ENCODE assay signal across 18 cellular contexts in the genomic region with DNA sequence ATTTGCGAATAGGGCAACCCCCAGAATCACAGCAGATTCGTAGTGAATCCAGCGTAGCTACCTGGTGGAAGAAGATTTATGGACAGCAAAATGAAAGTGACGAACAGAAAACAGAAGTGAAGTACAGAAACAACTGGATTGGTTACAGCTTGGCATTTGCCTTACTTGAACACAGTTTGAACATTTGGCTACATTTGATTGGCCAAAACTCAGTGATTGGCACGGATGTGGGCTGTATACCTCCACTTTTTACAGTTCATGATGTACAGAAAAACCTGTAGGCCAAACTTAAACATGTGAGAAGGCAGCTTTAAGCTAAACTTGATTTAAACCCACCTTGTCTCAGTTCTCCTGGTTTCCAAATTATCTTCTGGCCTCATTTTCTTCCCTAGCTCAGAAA. TPM values are rescaled to one million over a fixed set of nuclear protein-coding genes. Genes with fewer than 3 reads are reported as not detected.
A peak's percentile ranks its signal among the peaks of the same experiment; 100 is the strongest.
DNase-seq lines count a peak whose midpoint lies in the region; TF ChIP-seq lines count a peak whose summit lies in the region.
"Had no signal": no experiment of that assay in that cellular context is flagged by ENCODE, and none has a peak within 500 bp of the region (broad histone marks: within the 10 kb centered on the region; RNA-seq: fewer than 3 reads in every experiment).

No MANE protein-coding gene starts in this region.

- H3K9me3 ChIP-seq in GM23248 (ENCODE audit: low read depth), result no peaks in the 10 kb centered on the region
- no peaks in the 10 kb centered on the region for H3K9me3 ChIP-seq in OCI-LY3 (ENCODE audit: insufficient read depth, low read length)
- H3K9me3 ChIP-seq in endodermal cell (ENCODE audit: control insufficient read depth, low read length), result no peaks in the 10 kb centered on the region
- H3K9me3 ChIP-seq in parathyroid adenoma (ENCODE audit: control insufficient read depth, low read length), result no peaks in the 10 kb centered on the region
- H3K9me3 ChIP-seq: BE2C, HAP-1 had no signal

- no peak overlapping the region for H3K27ac Mint-ChIP-seq in endodermal cell
- no peak overlapping the region for H3K27ac Mint-ChIP-seq in T-helper 2 cell treated with Interferon-gamma antibody and Interleukin-4, amounts not matched to agents 5 μg/mL and 100 μg/mL, for 36 hours

- peak overlapping the region; percentile 6; the same call in 1 of the 2 replicates for H2AFZ ChIP-seq in GM23248
- peak overlapping the region; percentile 84 for H2AFZ ChIP-seq in OCI-LY3 (ENCODE audit: low read depth, low read length)
- H2AFZ ChIP-seq in parathyroid adenoma, result peak overlapping the region; percentile 31
- H2AFZ ChIP-seq: PC-9 had no signal

- in situ Hi-C loops in GM23248 (cut with MboI), result loop anchor here (25.0 kb wide), 1 partner anchor 91 kb away; no protein-coding TSS in a partner anchor
- in situ Hi-C loops in brain microvascular endothelial cell (cut with HindIII; ENCODE audit: low pct_ligation_motif_present, low sequenced_read_pairs), result no loop called here

- H3K4me2 ChIP-seq in GM23248 (ENCODE audit: unreplicated experiment), result no peak overlapping the region
- peak overlapping the region; percentile 32; the same call in 1 of the 2 replicates for H3K4me2 ChIP-seq in OCI-LY3 (ENCODE audit: low read length)
- no peak overlapping the region for H3K4me2 ChIP-seq in parathyroid adenoma (ENCODE audit: low read length)
- H3K4me2 ChIP-seq: PC-9 had no signal

- H4K20me1 ChIP-seq in GM23248 (ENCODE audit: insufficient read depth) (no peaks in the 10 kb centered on the region), OCI-LY3 (ENCODE audit: insufficient read depth, low read length) (no peaks in the 10 kb centered on the region)

- H3K36me3 Mint-ChIP-seq in endodermal cell (ENCODE audit: low read depth), result no peaks in the 10 kb centered on the region
- no peaks in the 10 kb centered on the region for H3K36me3 Mint-ChIP-seq in T-helper 2 cell treated with Interferon-gamma antibody and Interleukin-4, amounts not matched to agents 5 μg/mL and 100 μg/mL, for 36 hours (ENCODE audit: low read depth)

- 11 to 13% methylated on average over 5 of the region's 5 CpGs for WGBS in GM23248 (ENCODE audit: low coverage in 1 of 2, low lambda C conversion rate in 2 of 2, missing lambda C conversion rate in 2 of 2), 2 experiments
- 93 to 97% methylated on average over 5 of the region's 5 CpGs for WGBS in endodermal cell (ENCODE audit: insufficient coverage in 1 of 2, insufficient read length in 1 of 2), 2 experiments

- H3K4me1 ChIP-seq in GM23248 (ENCODE audit: insufficient read depth) (no peaks in the 10 kb centered on the region), OCI-LY3 (ENCODE audit: low read length) (peaks cover 18% of the 10 kb centered on the region), endodermal cell (ENCODE audit: control insufficient read depth, insufficient read depth, low read length) (peaks cover 6% of the 10 kb centered on the region), parathyroid adenoma (peaks cover 13% of the 10 kb centered on the region)
- H3K4me1 ChIP-seq: BE2C, HAP-1 had no signal

- H3K27me3 Mint-ChIP-seq in endodermal cell (ENCODE audit: insufficient read depth), result no peaks in the 10 kb centered on the region
- peaks cover 6% of the 10 kb centered on the region for H3K27me3 Mint-ChIP-seq in T-helper 2 cell treated with Interferon-gamma antibody and Interleukin-4, amounts not matched to agents 5 μg/mL and 100 μg/mL, for 36 hours (ENCODE audit: low read depth)

- H3K4me3 Mint-ChIP-seq in endodermal cell, result no peak overlapping the region
- H3K4me3 Mint-ChIP-seq in T-helper 2 cell treated with Interferon-gamma antibody and Interleukin-4, amounts not matched to agents 5 μg/mL and 100 μg/mL, for 36 hours, result no peak overlapping the region

- no peak overlapping the region for H3K27ac ChIP-seq in GM23248
- H3K27ac ChIP-seq in OCI-LY3 (ENCODE audit: low read length), result no peak overlapping the region
- H3K27ac ChIP-seq in endodermal cell (ENCODE audit: low read depth, low read length), result no peak overlapping the region
- no peak overlapping the region for H3K27ac ChIP-seq in parathyroid adenoma
- H3K27ac ChIP-seq in brain microvascular endothelial cell, result no peak overlapping the region
- H3K27ac ChIP-seq: PC-9 had no signal

- H3F3A ChIP-seq in GM23248 (ENCODE audit: insufficient read depth), result no peaks in the 10 kb centered on the region

- H3K27me3 ChIP-seq in GM23248 (replicated peaks; ENCODE audit: insufficient read depth) (no peaks in the 10 kb centered on the region), OCI-LY3 (ENCODE audit: low read depth, low read length) (no peaks in the 10 kb centered on the region), endodermal cell (ENCODE audit: control insufficient read depth, insufficient read depth, low read length, poor library complexity, severe bottlenecking) (no peaks in the 10 kb centered on the region), parathyroid adenoma (ENCODE audit: control insufficient read depth, insufficient read depth, low read length) (no peaks in the 10 kb centered on the region), brain microvascular endothelial cell (replicated peaks) (no peaks in the 10 kb centered on the region)
- H3K27me3 ChIP-seq: BE2C had no signal

- no peaks in the 10 kb centered on the region for H3K9me3 Mint-ChIP-seq in endodermal cell
- H3K9me3 Mint-ChIP-seq in T-helper 2 cell treated with Interferon-gamma antibody and Interleukin-4, amounts not matched to agents 5 μg/mL and 100 μg/mL, for 36 hours, result peaks cover 2% of the 10 kb centered on the region

- no peaks in the 10 kb centered on the region for H3K79me2 ChIP-seq in GM23248 (ENCODE audit: insufficient read depth)
- H3K79me2 ChIP-seq in OCI-LY3 (ENCODE audit: low read length), result no peaks in the 10 kb centered on the region
- no peaks in the 10 kb centered on the region for H3K79me2 ChIP-seq in parathyroid adenoma

- DNase-seq in GM23248 (no peak), endodermal cell (peak; percentile 6), kidney tubule cell (ENCODE audit: low spot score) (no peak), brain microvascular endothelial cell (no peak)
- DNase-seq in T-helper 2 cell treated with Interferon-gamma antibody and Interleukin-4, amounts not matched to agents 5 μg/mL and 100 μg/mL, for 36 hours (ENCODE audit: low spot score), result no peak
- DNase-seq: ACHN, BE2C, DMS 273 treated with DMSO at 0.1 percent for 48 hours, EL, IMR-90, NCI-H1048, NCI-H146, NCI-H2081 treated with DMSO at 0.1 percent for 48 hours, NCI-H524 treated with DMSO at 0.1 percent for 48 hours, PC-9 had no signal

- no peaks in the 10 kb centered on the region for H3K36me3 ChIP-seq in GM23248 (ENCODE audit: low read depth)
- no peaks in the 10 kb centered on the region for H3K36me3 ChIP-seq in OCI-LY3 (replicated peaks; ENCODE audit: low read depth, low read length)
- H3K36me3 ChIP-seq in endodermal cell (ENCODE audit: control insufficient read depth, insufficient read depth, low read length), result no peaks in the 10 kb centered on the region
- H3K36me3 ChIP-seq in parathyroid adenoma (ENCODE audit: control insufficient read depth, insufficient read depth, low read length), result no peaks in the 10 kb centered on the region
- no peaks in the 10 kb centered on the region for H3K36me3 ChIP-seq in brain microvascular endothelial cell (replicated peaks)
- H3K36me3 ChIP-seq: BE2C, HAP-1 had no signal

- TF ChIP-seq CTCF in OCI-LY3 (IDR thresholded peaks at IDR 0.05; ENCODE audit: low read depth, low read length) (no peak), endodermal cell (conservative IDR thresholded peaks at IDR 0.05) (no peak), parathyroid adenoma (IDR thresholded peaks at IDR 0.05) (no peak), brain microvascular endothelial cell (IDR thresholded peaks at IDR 0.05; ENCODE audit: low read depth, low read length, missing control alignments) (no peak)

- H3K4me3 ChIP-seq in GM23248 (no peak overlapping the region), OCI-LY3 (ENCODE audit: low read length) (no peak overlapping the region), endodermal cell (ENCODE audit: low read length) (no peak overlapping the region), parathyroid adenoma (ENCODE audit: low read depth, low read length) (no peak overlapping the region), brain microvascular endothelial cell (ENCODE audit: low read depth, low read length) (no peak overlapping the region)
- H3K4me3 ChIP-seq: HAP-1, PC-9 had no signal

- no peaks in the 10 kb centered on the region for H3K9me2 ChIP-seq in GM23248 (ENCODE audit: insufficient read depth)

- H3K9ac ChIP-seq in GM23248 (no peak overlapping the region), OCI-LY3 (ENCODE audit: low read length) (no peak overlapping the region), endodermal cell (ENCODE audit: extremely low read depth, low read length, poor library complexity, severe bottlenecking) (no peak overlapping the region), parathyroid adenoma (no peak overlapping the region)

- peaks cover 11% of the 10 kb centered on the region for H3K4me1 Mint-ChIP-seq in endodermal cell
- H3K4me1 Mint-ChIP-seq in T-helper 2 cell treated with Interferon-gamma antibody and Interleukin-4, amounts not matched to agents 5 μg/mL and 100 μg/mL, for 36 hours (ENCODE audit: low read depth), result peaks cover 1% of the 10 kb centered on the region

RNA-seq across cellular contexts. Expression of gene AMN1, which starts 49.9 kb away (rescaled TPM):
- 5.7 and 12.9 TPM in 2 replicates for total RNA-seq in GM23248 (2014; rRNA removed; shearing (Covaris generic))
- 5.0 and 5.2 TPM in 2 replicates for polyA plus RNA-seq in GM23248 (2016; fragmentation: Nextera tagmentation; extraction: Ambion mirVana)
- 10 to 100 TPM; 12.5 to 15.2 TPM for total RNA-seq in endodermal cell
- polyA plus RNA-seq in endodermal cell (2013, experiment 1 of 2), result 16.5 TPM
- polyA plus RNA-seq in endodermal cell (2013, experiment 2 of 2), result 19.7 TPM

Comparison
In these comparisons a context has a peak if more than half of its experiments do, and no peak if none do; other contexts are left out.
1. H2AFZ ChIP-seq: peak in every context shown above with its lines; median percentile 84 in OCI-LY3; 31 in parathyroid adenoma; 6 in GM23248.